In the genomic region with DNA sequence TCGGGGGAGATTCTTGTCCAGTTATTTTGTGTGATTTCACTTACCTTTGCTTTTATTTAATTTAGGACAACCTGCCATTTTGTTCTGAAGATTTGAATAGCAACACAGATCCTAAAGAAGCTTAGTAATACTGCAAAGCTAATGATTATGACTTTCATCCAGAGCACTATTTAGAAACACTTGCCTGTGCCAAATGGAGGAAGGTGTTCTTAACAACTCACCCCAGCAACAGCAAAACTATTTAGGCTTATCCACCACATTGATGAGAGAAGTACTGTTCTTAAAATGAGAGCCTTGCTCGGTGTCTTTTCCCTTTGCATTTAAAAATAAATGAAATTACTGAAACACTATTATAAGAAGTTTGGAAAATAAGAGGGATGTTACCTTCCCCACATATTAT, we compare ENCODE assay signal across 19 cellular contexts. TPM values are rescaled to one million over a fixed set of nuclear protein-coding genes. Genes with fewer than 3 reads are reported as not detected.
DNase-seq lines count a peak whose midpoint lies in the region; ATAC-seq and TF ChIP-seq lines count a peak whose summit lies in the region.
"Had no signal": no experiment of that assay in that cellular context is flagged by ENCODE, and none has a peak within 500 bp of the region (broad histone marks: within the 10 kb centered on the region; RNA-seq: fewer than 3 reads in every experiment).

No MANE protein-coding gene starts in this region.

- intact Hi-C loops in Right ventricle myocardium superior (cut with DNase I) = no loop called here
- intact Hi-C loops in left ventricle myocardium superior (cut with micrococcal nuclease) = no loop called here

- H3K9ac ChIP-seq in subcutaneous abdominal adipose tissue (ENCODE audit: low read length in 5 of 5) = no peak overlapping the region

- peaks cover 48% of the 10 kb centered on the region for H3K4me1 Mint-ChIP-seq in HFFc6 (ENCODE audit: low read depth)

- no peaks in the 10 kb centered on the region for H3K9me3 Mint-ChIP-seq in HFFc6
- H3K9me3 Mint-ChIP-seq: CD4-positive, alpha-beta memory T cell had no signal

- H3K36me3 ChIP-seq in right atrium auricular region = no peaks in the 10 kb centered on the region
- peaks cover 0 to 2% (median 0%) of the 10 kb centered on the region in 5 donors for H3K36me3 ChIP-seq in subcutaneous abdominal adipose tissue (ENCODE audit: control insufficient read depth in 5 of 5, insufficient read depth in 5 of 5, low read length in 5 of 5)
- H3K36me3 ChIP-seq: HAP-1 had no signal

- ATAC-seq in Right ventricle myocardium superior (ENCODE audit: poor library complexity) (peak; percentile 80), left ventricle myocardium superior (peak; percentile 84), GM19395 (IDR thresholded peaks at IDR 0.05; ENCODE audit: unreplicated experiment) (no peak)
- ATAC-seq: A549 had no signal

- H3K36me3 Mint-ChIP-seq in HFFc6 (ENCODE audit: low read depth) = peaks cover 19% of the 10 kb centered on the region

- H3K27me3 ChIP-seq in right atrium auricular region (no peaks in the 10 kb centered on the region), subcutaneous abdominal adipose tissue (ENCODE audit: control insufficient read depth in 5 of 5, insufficient read depth in 4 of 5, low read length in 5 of 5) (no peaks in the 10 kb centered on the region)

- H3K27me3 Mint-ChIP-seq in HFFc6 (ENCODE audit: insufficient read depth) = peaks cover 5% of the 10 kb centered on the region
- H3K27me3 Mint-ChIP-seq: CD4-positive, alpha-beta memory T cell had no signal

- TF ChIP-seq CTCF in right atrium auricular region (IDR thresholded peaks at IDR 0.05) = no peak
- TF ChIP-seq CTCF in HFFc6 (IDR thresholded peaks at IDR 0.05) = no peak

- no peaks in the 10 kb centered on the region for H3K9me3 ChIP-seq in right atrium auricular region
- peaks cover 0 to 4% (median 0%) of the 10 kb centered on the region in 5 donors for H3K9me3 ChIP-seq in subcutaneous abdominal adipose tissue (ENCODE audit: control insufficient read depth in 5 of 5, low read length in 5 of 5)
- H3K9me3 ChIP-seq: A549, HAP-1 had no signal

- H3K27ac Mint-ChIP-seq in HFFc6 = 0 out of 2 replicates have a peak overlapping the region, but pooled peaks have one; percentile 29

- H3K4me1 ChIP-seq in right atrium auricular region (peaks cover 0 to 21% of the 10 kb centered on the region in 2 donors), subcutaneous abdominal adipose tissue (ENCODE audit: control insufficient read depth in 5 of 5, insufficient read depth in 5 of 5, low read length in 5 of 5) (peaks cover 0 to 54% (median 30%) of the 10 kb centered on the region in 5 donors)
- H3K4me1 ChIP-seq: A549, HAP-1 had no signal

- H3K27ac ChIP-seq in right atrium auricular region (no peak overlapping the region), subcutaneous abdominal adipose tissue (ENCODE audit: low read depth, low read length) (peak overlapping the region; percentile 42), caudate nucleus (ENCODE audit: low read depth, low read length) (no peak overlapping the region)
- H3K27ac ChIP-seq: A549 had no signal

- H3K4me3 Mint-ChIP-seq in HFFc6 = no peak overlapping the region
- H3K4me3 Mint-ChIP-seq: CD4-positive, alpha-beta memory T cell had no signal

- H3K4me3 ChIP-seq in right atrium auricular region (no peak overlapping the region), subcutaneous abdominal adipose tissue (ENCODE audit: low read depth in 1 of 5, low read length in 5 of 5) (no peak overlapping the region)
- H3K4me3 ChIP-seq: A549, HAP-1 had no signal

- DNase-seq in Right ventricle myocardium superior (no peak), right atrium auricular region (ENCODE audit: low spot score) (no peak), HFFc6 (no peak), left ventricle myocardium superior (no peak), caudate nucleus (lab: John Stamatoyannopoulos, UW) (no peak)
- DNase-seq: 8988T; ACHN; AML-193; C1 segment of cervical spinal cord; Calu3; CD4-positive, alpha-beta memory T cell; COR-L47; DMS153; DND-41; GOT3 had no signal

RNA-seq across cellular contexts. Expression of a gene that starts 59.7 kb away (rescaled TPM):
- total RNA-seq in Right ventricle myocardium superior (29.5 TPM), right atrium auricular region (10 to 100 TPM; 12.3 to 16.1 TPM), left ventricle myocardium superior (29.8 TPM)
- total RNA-seq in HFFc6 (2021; fragmentation: NEBNext Ultra II Directional; extraction: Animal tissue kit (Norgen Biotek cat#: 25700)) = 10 to 100 TPM; 34.3 to 50.7 (median 42.3) TPM
